In genomic region chr17:68035523-68036303, GRCh38 we compare ENCODE assay signal across 1 cellular context.
TF ChIP-seq lines count a peak whose summit lies in the region.

KPNA2 (plus strand) TSS chr17:68035735; CDS start chr17:68037133, 1,398 bp downstream.

TF ChIP-seq in liver, 16 proteins besides CTCF, POLR2A, EP300 and RAD21 (continued from another document):
- no peak for TF ChIP-seq FOXA1 (IDR thresholded peaks at IDR 0.05)
- no peak for TF ChIP-seq JUND (IDR thresholded peaks at IDR 0.05)
- TF ChIP-seq HNF4A (conservative IDR thresholded peaks at IDR 0.05), result peak in 1 of 2 donors; percentile 4
- TF ChIP-seq TAF1 (conservative IDR thresholded peaks at IDR 0.05), result peak; percentile 37
- TF ChIP-seq GABPA (IDR thresholded peaks at IDR 0.05 in 1 of 2, conservative IDR thresholded peaks at IDR 0.05 in 1 of 2), result no peak
- TF ChIP-seq HNF4G (IDR thresholded peaks at IDR 0.05), result no peak
- TF ChIP-seq NR2F2 (IDR thresholded peaks at IDR 0.05), result no peak
TF ChIP-seq in liver: peak in this region for 6.
